In genomic region chr3:184262166-184262926, GRCh38 we compare ENCODE assay signal across 8 cellular contexts. TPM values are rescaled to one million over a fixed set of nuclear protein-coding genes. Genes with fewer than 3 reads are reported as not detected.
DNase-seq lines count a peak whose midpoint lies in the region; ATAC-seq and TF ChIP-seq lines count a peak whose summit lies in the region.

No MANE protein-coding gene starts in this region.

- H3K27me3 Mint-ChIP-seq in activated naive CD8-positive, alpha-beta T cell treated with anti-CD3 and anti-CD28 coated beads, Interleukin-2, amount 50 U/mL, for 24 hours: peaks cover 44% of the 10 kb centered on the region

- peak; percentile 22 for DNase-seq in DMS153 (lab: John Stamatoyannopoulos, UW)
- no peak for DNase-seq in DMS153 treated with DMSO at 0.1 percent for 48 hours (lab: John Stamatoyannopoulos, UW; ENCODE audit: unreplicated experiment)
- peak; percentile 85 for DNase-seq in NCI-H2196 (lab: John Stamatoyannopoulos, UW; ENCODE audit: unreplicated experiment)
- DNase-seq in activated naive CD8-positive, alpha-beta T cell treated with anti-CD3 and anti-CD28 coated beads, Interleukin-2, amount 50 U/mL, for 24 hours: no peak
- DNase-seq in lower lobe of right lung: no peak
- no peak for DNase-seq in kidney glomerular epithelial cell (lab: John Stamatoyannopoulos, UW)
- no peak for DNase-seq in SW 1271 (lab: John Stamatoyannopoulos, UW)

- peaks cover 67% of the 10 kb centered on the region for H3K27me3 ChIP-seq in lower lobe of right lung (ENCODE audit: low read depth)

- TF ChIP-seq CTCF in lower lobe of right lung (IDR thresholded peaks at IDR 0.05): no peak

- intact Hi-C loops in lower lobe of right lung (cut with DNase I): no loop called here

- H3K9me3 ChIP-seq in lower lobe of right lung: no peaks in the 10 kb centered on the region

- no peaks in the 10 kb centered on the region for H3K9me3 Mint-ChIP-seq in activated naive CD8-positive, alpha-beta T cell treated with anti-CD3 and anti-CD28 coated beads, Interleukin-2, amount 50 U/mL, for 24 hours

- H3K27ac ChIP-seq in lower lobe of right lung: no peak overlapping the region

- peaks cover 23% of the 10 kb centered on the region for H3K4me1 ChIP-seq in lower lobe of right lung

- peak overlapping the region; percentile 32 for H3K27ac Mint-ChIP-seq in activated naive CD8-positive, alpha-beta T cell treated with anti-CD3 and anti-CD28 coated beads, Interleukin-2, amount 50 U/mL, for 24 hours

- no peak for ATAC-seq in activated naive CD8-positive, alpha-beta T cell treated with anti-CD3 and anti-CD28 coated beads, Interleukin-2, amount 50 U/mL, for 24 hours
- ATAC-seq in lower lobe of right lung: peak in 1 of 2 donors; percentile 25
- ATAC-seq in HG02870 (IDR thresholded peaks at IDR 0.05; ENCODE audit: unreplicated experiment): no peak

- H3K4me3 ChIP-seq in lower lobe of right lung: peak overlapping the region; percentile 59

- peaks cover 17% of the 10 kb centered on the region for H3K4me1 Mint-ChIP-seq in activated naive CD8-positive, alpha-beta T cell treated with anti-CD3 and anti-CD28 coated beads, Interleukin-2, amount 50 U/mL, for 24 hours

- peak overlapping the region; percentile 81 for H3K4me3 Mint-ChIP-seq in activated naive CD8-positive, alpha-beta T cell treated with anti-CD3 and anti-CD28 coated beads, Interleukin-2, amount 50 U/mL, for 24 hours

- no peaks in the 10 kb centered on the region for H3K36me3 ChIP-seq in lower lobe of right lung

- peaks cover 8% of the 10 kb centered on the region for H3K36me3 Mint-ChIP-seq in activated naive CD8-positive, alpha-beta T cell treated with anti-CD3 and anti-CD28 coated beads, Interleukin-2, amount 50 U/mL, for 24 hours (ENCODE audit: low read depth)

RNA-seq across cellular contexts. Expression of gene CAMK2N2, which starts 1.0 kb away (rescaled TPM):
- not detected for total RNA-seq in lower lobe of right lung

RNA-seq across cellular contexts. Expression of gene EEF1AKMT4, which starts 12.9 kb away (rescaled TPM):
- 2.6 TPM for total RNA-seq in lower lobe of right lung

RNA-seq across cellular contexts. Expression of gene ECE2, which starts 13.5 kb away (rescaled TPM):
- not detected for total RNA-seq in lower lobe of right lung

RNA-seq across cellular contexts. Expression of gene ALG3, which starts 13.6 kb away (rescaled TPM):
- 30.1 TPM for total RNA-seq in lower lobe of right lung

RNA-seq across cellular contexts. Expression of gene VWA5B2, which starts 33.0 kb away (rescaled TPM):
- total RNA-seq in lower lobe of right lung: 0.47 TPM

Comparison
In these comparisons a context has a peak if more than half of its experiments do, and no peak if none do; other contexts are left out.
1. DNase-seq: peak in DMS153 (single experiment) and NCI-H2196 (single experiment); none in DMS153 treated with DMSO at 0.1 percent for 48 hours (single experiment), activated naive CD8-positive, alpha-beta T cell treated with anti-CD3 and anti-CD28 coated beads, Interleukin-2, amount 50 U/mL, for 24 hours (single experiment), lower lobe of right lung (single experiment), kidney glomerular epithelial cell (single experiment) and SW 1271 (0 of 2).